11 cellular contexts compared by ENCODE assay signal in genomic region chr15:57555270-57555669, GRCh38. TPM values are rescaled to one million over a fixed set of nuclear protein-coding genes. Genes with fewer than 3 reads are reported as not detected.
A peak's percentile ranks its signal among the peaks of the same experiment; 100 is the strongest.
DNase-seq lines count a peak whose midpoint lies in the region; ATAC-seq and TF ChIP-seq lines count a peak whose summit lies in the region.
"Had no signal": no experiment of that assay in that cellular context is flagged by ENCODE, and none has a peak within 500 bp of the region (broad histone marks: within the 10 kb centered on the region; RNA-seq: fewer than 3 reads in every experiment).

No MANE protein-coding gene starts in this region.

- no peak overlapping the region for H3K9ac ChIP-seq in mesenchymal stem cell (ENCODE audit: low read length)

- H3K27ac ChIP-seq in cardiac muscle cell (peak overlapping the region; percentile 97), mesenchymal stem cell (ENCODE audit: low read length, poor library complexity, severe bottlenecking) (peak overlapping the region; percentile 17), upper lobe of right lung (peak overlapping the region; percentile 70)
- H3K27ac ChIP-seq: transverse colon had no signal

- H4K91ac ChIP-seq in mesenchymal stem cell (ENCODE audit: low read length), result no peak overlapping the region

- H3K4me3 Mint-ChIP-seq in brain, result peak overlapping the region in 2 of 5 experiments; percentile 48 to 51
- H3K4me3 Mint-ChIP-seq: WTC11 had no signal

- no peak overlapping the region for H2BK15ac ChIP-seq in mesenchymal stem cell (ENCODE audit: low read depth, poor library complexity, severe bottlenecking)

- peak overlapping the region; percentile 78 to 97 (median 93) for H3K27ac Mint-ChIP-seq in brain

- no peaks in the 10 kb centered on the region for H3K9me3 ChIP-seq in cardiac muscle cell (ENCODE audit: low read depth)
- H3K9me3 ChIP-seq in mesenchymal stem cell (ENCODE audit: control insufficient read depth, low read length), result no peaks in the 10 kb centered on the region
- no peaks in the 10 kb centered on the region for H3K9me3 ChIP-seq in upper lobe of right lung
- H3K9me3 ChIP-seq: transverse colon had no signal

- H2AK5ac ChIP-seq in mesenchymal stem cell (ENCODE audit: low read length, severe bottlenecking), result peak overlapping the region; percentile 4

- H3K27me3 Mint-ChIP-seq in brain, result peaks cover 8% of the 10 kb centered on the region

- no peak overlapping the region for H3K4ac ChIP-seq in mesenchymal stem cell (ENCODE audit: low read depth in 1 of 2, low read length in 2 of 2)

- peaks cover 0 to 4% (median 3%) of the 10 kb centered on the region in 5 experiments for H3K9me3 Mint-ChIP-seq in brain
- H3K9me3 Mint-ChIP-seq: WTC11 had no signal

- no peak overlapping the region for H2BK5ac ChIP-seq in mesenchymal stem cell (ENCODE audit: low read depth, low read length, poor library complexity, severe bottlenecking)

- H3K36me3 ChIP-seq in cardiac muscle cell (peaks cover 14% of the 10 kb centered on the region), mesenchymal stem cell (ENCODE audit: control insufficient read depth in 1 of 2, insufficient read depth in 2 of 2, low read depth in 1 of 2, low read length in 2 of 2) (peaks cover 0 to 25% of the 10 kb centered on the region in 2 experiments), upper lobe of right lung (no peaks in the 10 kb centered on the region)
- H3K36me3 ChIP-seq: transverse colon had no signal

- no peaks in the 10 kb centered on the region for H3K36me3 Mint-ChIP-seq in brain

- peak overlapping the region in 1 of 2 experiments; percentile 26 for H3K14ac ChIP-seq in mesenchymal stem cell (ENCODE audit: low read length in 2 of 2)

- H3K79me1 ChIP-seq in mesenchymal stem cell (replicated peaks; ENCODE audit: low read length, poor library complexity, severe bottlenecking), result no peaks in the 10 kb centered on the region

- H3K27me3 ChIP-seq in cardiac muscle cell (no peaks in the 10 kb centered on the region), mesenchymal stem cell (ENCODE audit: control insufficient read depth in 1 of 2, insufficient read depth in 1 of 2, low read length in 2 of 2) (peaks cover 0 to 4% of the 10 kb centered on the region in 2 experiments), upper lobe of right lung (no peaks in the 10 kb centered on the region)
- H3K27me3 ChIP-seq: transverse colon had no signal

- H3K4me1 ChIP-seq in cardiac muscle cell (ENCODE audit: low read depth) (peaks cover 39% of the 10 kb centered on the region), mesenchymal stem cell (ENCODE audit: control insufficient read depth, insufficient read depth, low read depth, low read length) (peaks cover 30% of the 10 kb centered on the region), upper lobe of right lung (peaks cover 31% of the 10 kb centered on the region)

- no peak overlapping the region for H3K4me3 ChIP-seq in cardiac muscle cell
- no peak overlapping the region for H3K4me3 ChIP-seq in mesenchymal stem cell (ENCODE audit: insufficient read depth in 1 of 2, low read depth in 1 of 2, low read length in 2 of 2)
- H3K4me3 ChIP-seq in upper lobe of right lung, result no peak overlapping the region
- H3K4me3 ChIP-seq: transverse colon had no signal

- peaks cover 60% of the 10 kb centered on the region for H3K4me1 Mint-ChIP-seq in brain

- 98% methylated on average over 3 of the region's 3 CpGs for WGBS in mesenchymal stem cell

- DNase-seq in cardiac muscle cell (ENCODE audit: low read depth in 1 of 2, low spot score in 1 of 2), result no peak
- no peak for DNase-seq in left ventricle myocardium superior
- peak; percentile 33 for DNase-seq in mesenchymal stem cell
- DNase-seq in upper lobe of right lung, result no peak
- DNase-seq in stimulated activated CD4-positive, alpha-beta T cell treated with anti-CD3 and anti-CD28 coated beads, Interleukin-15, amount 100 ng/mL, for 24 hours, result no peak
- DNase-seq in globus pallidus (ENCODE audit: low spot score), result no peak
- DNase-seq: aorta, transverse colon had no signal

- no peak overlapping the region for H2BK120ac ChIP-seq in mesenchymal stem cell (ENCODE audit: low read depth, low read length)

- peak overlapping the region in 1 of 2 experiments; percentile 6 for H3K18ac ChIP-seq in mesenchymal stem cell (ENCODE audit: low read depth in 1 of 2, low read length in 2 of 2)

- H3K4me2 ChIP-seq in mesenchymal stem cell (ENCODE audit: low read length, poor library complexity, severe bottlenecking), result no peak overlapping the region

- peak overlapping the region in 1 of 2 experiments; percentile 7 for H2BK12ac ChIP-seq in mesenchymal stem cell (ENCODE audit: low read length in 2 of 2)

- ATAC-seq in left ventricle myocardium superior, result no peak
- no peak for ATAC-seq in upper lobe of right lung
- no peak for ATAC-seq in HG03442 (IDR thresholded peaks at IDR 0.05; ENCODE audit: unreplicated experiment)
- ATAC-seq: WTC11 had no signal

- no peak overlapping the region for H2AFZ ChIP-seq in mesenchymal stem cell (ENCODE audit: low read depth, low read length)

- TF ChIP-seq CTCF in cardiac muscle cell (IDR thresholded peaks at IDR 0.05; ENCODE audit: low read depth, low read length) (no peak), brain (conservative IDR thresholded peaks at IDR 0.05) (no peak), upper lobe of right lung (IDR thresholded peaks at IDR 0.05) (no peak)

- no peak overlapping the region for H3K23ac ChIP-seq in mesenchymal stem cell (ENCODE audit: low read length in 2 of 2)

- H4K8ac ChIP-seq in mesenchymal stem cell (ENCODE audit: low read length), result no peak overlapping the region

- intact Hi-C loops in left ventricle myocardium superior (cut with micrococcal nuclease) (no loop called here), upper lobe of right lung (cut with DNase I) (no loop called here)

RNA-seq across cellular contexts. Expression of gene MYZAP, which starts 36.4 kb away (rescaled TPM):
- total RNA-seq in cardiac muscle cell (103 and 143 TPM in 2 replicates), left ventricle myocardium superior (930 TPM), upper lobe of right lung (30.9 TPM)
- polyA plus RNA-seq in cardiac muscle cell (175 and 230 TPM in 2 replicates), brain (ENCODE audit: insufficient read depth, low read depth, low replicate concordance) (0.51 TPM)
- 0.08 TPM for polyA plus RNA-seq in mesenchymal stem cell (2013, experiment 1 of 2)
- not detected for polyA plus RNA-seq in mesenchymal stem cell (2013, experiment 2 of 2)

Comparison
In these comparisons a context has a peak if more than half of its experiments do, and no peak if none do; other contexts are left out.
1. H3K27ac ChIP-seq: peak in every context shown above with its lines; median percentile 97 in cardiac muscle cell; 70 in upper lobe of right lung; 17 in mesenchymal stem cell.